In the genomic region with DNA sequence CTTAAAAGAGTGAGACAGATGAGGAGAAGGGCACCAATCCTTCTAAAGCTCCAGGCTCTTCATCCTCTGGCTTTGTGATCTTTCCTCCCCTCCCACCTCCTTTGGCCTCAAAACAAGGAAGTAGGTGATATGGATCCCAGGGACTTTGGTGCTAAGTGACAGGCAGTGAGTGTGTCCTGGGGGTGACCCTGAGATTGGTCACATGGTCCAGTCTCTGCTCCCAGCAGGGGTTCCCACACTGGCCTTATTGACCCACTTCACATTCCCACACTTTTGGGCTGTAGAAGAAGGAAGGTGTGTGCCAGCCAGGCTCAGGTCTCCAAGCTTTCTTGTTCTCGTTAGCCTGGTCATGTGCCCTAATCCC, we compare ENCODE assay signal across 21 cellular contexts.
A peak's percentile ranks its signal among the peaks of the same experiment; 100 is the strongest.
DNase-seq lines count a peak whose midpoint lies in the region; ATAC-seq, FAIRE-seq and TF ChIP-seq lines count a peak whose summit lies in the region.
"Had no signal": no experiment of that assay in that cellular context is flagged by ENCODE, and none has a peak within 500 bp of the region (broad histone marks: within the 10 kb centered on the region; RNA-seq: fewer than 3 reads in every experiment).

No MANE protein-coding gene starts in this region.

- TF ChIP-seq RAD21 in K562 (CRISPR knock-in tag; conservative IDR thresholded peaks at IDR 0.05 in 1 of 2, IDR thresholded peaks at IDR 0.05 in 1 of 2): no peak
- TF ChIP-seq RAD21 in HepG2 (CRISPR knock-in tag; IDR thresholded peaks at IDR 0.05): no peak

- peak overlapping the region; percentile 11 for H3K27ac ChIP-seq in AG04450 (ENCODE audit: low read depth, low read length)
- H3K27ac ChIP-seq in K562 (ENCODE audit: extremely low read depth, low read depth, low read length): no peak overlapping the region
- H3K27ac ChIP-seq in HepG2 (ENCODE audit: extremely low read length, insufficient read depth, low read length): no peak overlapping the region
- no peak overlapping the region for H3K27ac ChIP-seq in small intestine (ENCODE audit: low read depth in 1 of 2, low read length in 1 of 2)
- H3K27ac ChIP-seq: HL-60 had no signal

- in situ Hi-C loops in K562 (cut with MboI) (no loop called here), HepG2 (cut with HindIII; ENCODE audit: extremely low pct_ligation_motif_present, low pct_unique_long_range_greater_than_20kb) (no loop called here)

- H3K9ac ChIP-seq in K562 (ENCODE audit: insufficient read depth in 1 of 2, low read depth in 2 of 2, low read length in 2 of 2) (no peak overlapping the region), HepG2 (ENCODE audit: insufficient read depth, low read depth, low read length) (no peak overlapping the region)

- no peaks in the 10 kb centered on the region for H3K9me1 ChIP-seq in K562 (ENCODE audit: control insufficient read depth, insufficient read depth, low read length)

- WGBS in K562 (ENCODE audit: insufficient coverage, low coverage, missing lambda C conversion rate): 0% methylated on average over 1 of the region's 1 CpG
- 91% methylated on average over 1 of the region's 1 CpG for WGBS in HepG2 (ENCODE audit: low lambda C conversion rate)
- 50 to 90% (median 79%) methylated on average over 1 of the region's 1 CpG for WGBS in small intestine, 3 donors

- H4K20me1 ChIP-seq in K562 (replicated peaks; ENCODE audit: control insufficient read depth, insufficient read depth, low read length) (0 out of 2 replicates have a peak, but pooled peaks cover 2% of the 10 kb centered on the region), HepG2 (ENCODE audit: insufficient read depth, low read length) (no peaks in the 10 kb centered on the region)

- TF ChIP-seq EP300 in K562 (IDR thresholded peaks at IDR 0.05; ENCODE audit: low read length) (no peak), HepG2 (IDR thresholded peaks at IDR 0.05; ENCODE audit: low read depth in 2 of 2, low read length in 2 of 2) (no peak), HepG2 (CRISPR knock-in tag; IDR thresholded peaks at IDR 0.05; ENCODE audit: borderline replicate concordance) (no peak)

- no peak for TF ChIP-seq CTCF in AG04450 (IDR thresholded peaks at IDR 0.05; ENCODE audit: low read depth, low read length)
- TF ChIP-seq CTCF in K562 (IDR thresholded peaks at IDR 0.05 in 2 of 3, conservative IDR thresholded peaks at IDR 0.05 in 1 of 3; ENCODE audit: insufficient read depth in 2 of 3, low read depth in 1 of 3, low read length in 3 of 3): no peak
- TF ChIP-seq CTCF in HepG2 (CRISPR knock-in tag; IDR thresholded peaks at IDR 0.05): no peak

- H3K36me3 Mint-ChIP-seq in activated naive CD4-positive, alpha-beta T cell treated with anti-CD3 and anti-CD28 coated beads, Interleukin-2, amount 10 ng/mL, durations not matched to agents 7 days and 5 days: no peaks in the 10 kb centered on the region

- H3K27me3 Mint-ChIP-seq in activated naive CD4-positive, alpha-beta T cell treated with anti-CD3 and anti-CD28 coated beads, Interleukin-2, amount 10 ng/mL, durations not matched to agents 7 days and 5 days: no peaks in the 10 kb centered on the region
- H3K27me3 Mint-ChIP-seq: B cell; CD4-positive, alpha-beta T cell had no signal

- intact Hi-C loops in K562 (cut with micrococcal nuclease): no loop called here
- intact Hi-C loops in HepG2 (cut with micrococcal nuclease; ENCODE audit: unreplicated experiment): no loop called here

- H3K4me1 ChIP-seq in K562 (replicated peaks in 1 of 2; ENCODE audit: control insufficient read depth in 2 of 2, insufficient read depth in 2 of 2, low read length in 2 of 2) (no peaks in the 10 kb centered on the region), HepG2 (ENCODE audit: insufficient read depth, low read length) (peaks cover 28% of the 10 kb centered on the region), small intestine (ENCODE audit: control insufficient read depth in 2 of 2, insufficient read depth in 1 of 2, low read depth in 1 of 2, low read length in 1 of 2) (peaks cover 2 to 9% of the 10 kb centered on the region in 2 donors)
- H3K4me1 ChIP-seq: HAP-1 had no signal

- H3K4me3 ChIP-seq in AG04450 (ENCODE audit: low read depth, low read length): no peak overlapping the region
- no peak overlapping the region for H3K4me3 ChIP-seq in K562
- H3K4me3 ChIP-seq in HepG2 (replicated peaks in 1 of 3; ENCODE audit: insufficient read depth in 1 of 3, low read depth in 2 of 3, low read length in 3 of 3): no peak overlapping the region
- no peak overlapping the region for H3K4me3 ChIP-seq in small intestine (ENCODE audit: low read depth in 1 of 2, low read length in 2 of 2)
- H3K4me3 ChIP-seq: HAP-1 had no signal

- no peak for TF ChIP-seq POLR2A in K562 (conservative IDR thresholded peaks at IDR 0.05)
- no peak for TF ChIP-seq POLR2A in HepG2 (IDR thresholded peaks at IDR 0.05; ENCODE audit: insufficient read depth in 1 of 2, low read depth in 2 of 2, low read length in 2 of 2)

- FAIRE-seq in K562 (lab: Jason Lieb, UNC) (no peak), HepG2 (lab: Jason Lieb, UNC) (no peak), small intestine (lab: Jason Lieb, UNC) (no peak)
- FAIRE-seq: G401.6, GM12891, GM19239, H1 had no signal

- CTCF ChIA-PET in AG04450 (lab: Charles Lee): no interaction called here
- CTCF ChIA-PET in K562 (lab: Yijun Ruan, JAX; ENCODE audit: low intra/inter-chr PET ratio): no interaction called here
- CTCF ChIA-PET in HepG2 (lab: Yijun Ruan, JAX; ENCODE audit: low intra/inter-chr PET ratio, low total read pairs): interaction anchor here (0.6 kb wide), 1 partner anchor 17 kb away, joined by 3 read pairs; no protein-coding TSS in a partner anchor
- CTCF ChIA-PET in activated naive CD4-positive, alpha-beta T cell treated with anti-CD3 and anti-CD28 coated beads, Interleukin-2, amount 10 ng/mL, durations not matched to agents 7 days and 5 days (lab: Charles Lee): no interaction called here

- H3K9me3 Mint-ChIP-seq in activated naive CD4-positive, alpha-beta T cell treated with anti-CD3 and anti-CD28 coated beads, Interleukin-2, amount 10 ng/mL, durations not matched to agents 7 days and 5 days: no peaks in the 10 kb centered on the region
- H3K9me3 Mint-ChIP-seq: CD4-positive, alpha-beta T cell had no signal

- ATAC-seq in K562 (peak; percentile 33; the same call in 1 of the 3 replicates), HepG2 (peak; percentile 72), GM19328 (IDR thresholded peaks at IDR 0.05; ENCODE audit: unreplicated experiment) (no peak)

- BruUV-seq in K562 (replicated peaks; lab: Mats Ljungman, UMichigan) (no TSS peak), HepG2 (replicated peaks; lab: Mats Ljungman, UMichigan) (no TSS peak)

- H3K9me3 ChIP-seq in AG04450 (ENCODE audit: control insufficient read depth, insufficient read depth, low read length) (peaks cover 7% of the 10 kb centered on the region), K562 (replicated peaks; ENCODE audit: control insufficient read depth, insufficient read depth, low read depth, low read length) (no peaks in the 10 kb centered on the region), HepG2 (ENCODE audit: low read length) (no peaks in the 10 kb centered on the region), small intestine (ENCODE audit: control insufficient read depth, low read depth) (no peaks in the 10 kb centered on the region)
- H3K9me3 ChIP-seq: HAP-1 had no signal

- H3K4me2 ChIP-seq in K562 (ENCODE audit: insufficient read depth, low read length) (no peak overlapping the region), HepG2 (ENCODE audit: low read depth, low read length) (no peak overlapping the region)

- H2AFZ ChIP-seq in K562 (ENCODE audit: low read depth, low read length): no peak overlapping the region
- H2AFZ ChIP-seq in HepG2 (ENCODE audit: low read length): no peak overlapping the region

- no peak overlapping the region for H3K27ac Mint-ChIP-seq in activated naive CD4-positive, alpha-beta T cell treated with anti-CD3 and anti-CD28 coated beads, Interleukin-2, amount 10 ng/mL, durations not matched to agents 7 days and 5 days
- H3K27ac Mint-ChIP-seq: B cell; CD4-positive, alpha-beta T cell had no signal

- no peak for DNase-seq in AG04450 (ENCODE audit: low read depth, low spot score)
- DNase-seq in K562 (ENCODE audit: extremely low read depth in 1 of 4, low spot score in 3 of 4): no peak
- DNase-seq in HepG2 (ENCODE audit: low spot score): peak; percentile 34
- peak; percentile 84 for DNase-seq in small intestine
- no peak for DNase-seq in NCI-H187 treated with DMSO at 0.1 percent for 48 hours (lab: John Stamatoyannopoulos, UW)
- DNase-seq in activated naive CD4-positive, alpha-beta T cell treated with anti-CD3 and anti-CD28 coated beads, Interleukin-2, amount 10 ng/mL, durations not matched to agents 7 days and 5 days: no peak
- DNase-seq: ACHN; C1 segment of cervical spinal cord; Calu3; CD4-positive, alpha-beta T cell; DMS 273 treated with DMSO at 0.1 percent for 48 hours; DMS79 treated with DMSO at 0.1 percent for 48 hours; EL had no signal

- no peaks in the 10 kb centered on the region for H3K79me2 ChIP-seq in K562 (ENCODE audit: control insufficient read depth, insufficient read depth, low read length)
- H3K79me2 ChIP-seq in HepG2 (ENCODE audit: insufficient read depth, low read length): no peaks in the 10 kb centered on the region

- H3K4me1 Mint-ChIP-seq in activated naive CD4-positive, alpha-beta T cell treated with anti-CD3 and anti-CD28 coated beads, Interleukin-2, amount 10 ng/mL, durations not matched to agents 7 days and 5 days: no peaks in the 10 kb centered on the region
- H3K4me1 Mint-ChIP-seq: B cell had no signal

- no peaks in the 10 kb centered on the region for H3K27me3 ChIP-seq in AG04450 (ENCODE audit: control insufficient read depth, insufficient read depth, low read length)
- H3K27me3 ChIP-seq in K562 (ENCODE audit: control insufficient read depth in 2 of 2, insufficient read depth in 2 of 2, low read length in 2 of 2): peaks cover 0 to 15% of the 10 kb centered on the region in 2 experiments; a peak in 1 of 5 replicates
- peaks cover 0 to 2% of the 10 kb centered on the region in 2 experiments; a peak in 1 of 5 replicates for H3K27me3 ChIP-seq in HepG2 (ENCODE audit: control insufficient read depth in 1 of 2, insufficient read depth in 2 of 2, low read length in 2 of 2)
- no peaks in the 10 kb centered on the region for H3K27me3 ChIP-seq in small intestine (ENCODE audit: control insufficient read depth in 2 of 2, insufficient read depth in 2 of 2, low read length in 2 of 2)

- no peaks in the 10 kb centered on the region for H3K36me3 ChIP-seq in K562 (ENCODE audit: control insufficient read depth, insufficient read depth, low read length)
- no peaks in the 10 kb centered on the region for H3K36me3 ChIP-seq in HepG2 (replicated peaks in 1 of 2; ENCODE audit: control insufficient read depth in 1 of 2, insufficient read depth in 2 of 2, low read length in 2 of 2)
- H3K36me3 ChIP-seq in small intestine (ENCODE audit: control insufficient read depth in 2 of 2, insufficient read depth in 2 of 2, low read length in 2 of 2): no peaks in the 10 kb centered on the region
- H3K36me3 ChIP-seq: HAP-1 had no signal

- H3K4me3 Mint-ChIP-seq in activated naive CD4-positive, alpha-beta T cell treated with anti-CD3 and anti-CD28 coated beads, Interleukin-2, amount 10 ng/mL, durations not matched to agents 7 days and 5 days: no peak overlapping the region
- H3K4me3 Mint-ChIP-seq: B cell; CD4-positive, alpha-beta T cell had no signal

- POLR2A ChIA-PET in AG04450 (lab: Yijun Ruan, JAX): no interaction called here
- POLR2A ChIA-PET in K562 (lab: Yijun Ruan, JAX): interaction anchor here (1.0 kb wide), 1 partner anchor 30 kb away, joined by 4 read pairs; no protein-coding TSS in a partner anchor
- POLR2A ChIA-PET in HepG2 (lab: Yijun Ruan, JAX): interaction anchor here (1.5 kb wide), 1 partner anchor 14 kb away, joined by 4 read pairs; no protein-coding TSS in a partner anchor

Comparison
In these comparisons a context has a peak if more than half of its experiments do, and no peak if none do; other contexts are left out.
1. DNase-seq: peak in HepG2 (single experiment) and small intestine (single experiment); none in AG04450 (single experiment), K562 (0 of 4), NCI-H187 treated with DMSO at 0.1 percent for 48 hours (single experiment) and activated naive CD4-positive, alpha-beta T cell treated with anti-CD3 and anti-CD28 coated beads, Interleukin-2, amount 10 ng/mL, durations not matched to agents 7 days and 5 days (single experiment).